ENCODE assay signal across 8 cellular contexts in the genomic region with DNA sequence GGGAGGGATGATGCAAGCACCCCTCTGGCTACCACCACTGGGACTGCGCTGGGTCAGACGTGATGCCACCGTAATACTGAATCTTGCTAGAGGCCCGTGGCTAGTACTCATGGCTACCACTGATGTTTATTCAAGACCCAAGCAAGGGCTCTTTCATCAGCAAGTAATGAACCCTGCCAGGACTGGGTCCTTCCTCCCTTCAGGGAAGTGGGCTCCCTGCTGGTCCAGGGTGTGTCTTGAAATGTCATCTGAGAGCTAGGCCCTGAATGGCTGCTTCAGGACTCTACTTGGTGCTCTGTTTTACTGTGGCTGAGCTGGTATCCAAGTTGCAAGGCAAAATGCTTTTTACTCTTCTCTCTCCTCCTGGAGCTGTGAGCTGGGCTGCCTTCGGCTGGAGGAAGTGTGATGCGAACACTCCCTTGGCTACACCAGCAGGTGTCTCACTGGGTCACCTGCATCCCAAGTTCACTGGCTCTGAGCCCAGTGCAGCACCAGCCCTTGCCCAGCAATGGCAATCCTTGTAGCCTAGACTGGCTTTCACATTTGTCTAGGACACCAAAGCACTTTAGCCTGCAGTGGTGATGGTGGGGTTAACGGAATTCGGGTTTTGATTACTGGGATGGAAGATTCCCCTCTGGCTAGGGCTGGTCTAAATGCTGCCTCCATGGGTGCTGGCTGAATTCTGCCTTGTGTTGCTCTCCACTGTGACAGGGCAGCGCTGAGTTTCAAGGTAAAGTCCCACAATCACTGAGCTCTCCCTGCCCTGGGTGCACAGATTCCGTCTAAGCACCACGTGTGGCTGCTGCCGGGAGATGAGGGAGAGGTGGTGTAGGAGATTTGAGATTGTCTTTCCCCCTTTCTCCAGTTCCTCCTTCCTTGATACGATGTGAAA.
DNase-seq lines count a peak whose midpoint lies in the region; ATAC-seq and TF ChIP-seq lines count a peak whose summit lies in the region.

No MANE protein-coding gene starts in this region.

- intact Hi-C loops in activated T-helper 1 cell treated with anti-CD3 and anti-CD28 coated beads, Interleukin-12 subunit alpha, Interleukin-12 subunit beta, Interleukin-2, Interleukin-4 antibody, amounts not matched to agents 30 ng/mL and 10 ng/mL and 1 ng/mL, durations not matched to agents 14 hours and 24 hours and 36 hours (cut with micrococcal nuclease) = loop anchor here (2.0 kb wide), 1 partner anchor 49 kb away; no protein-coding TSS in a partner anchor

- H3K36me3 ChIP-seq in liver (ENCODE audit: control insufficient read depth in 4 of 4, insufficient read depth in 3 of 4, low read depth in 1 of 4, low read length in 3 of 4) = peaks cover 0 to 2% (median 0%) of the 10 kb centered on the region in 4 donors

- in situ Hi-C loops in G401 (cut with HindIII; ENCODE audit: low sequenced_read_pairs) = no loop called here

- POLR2A ChIA-PET in activated CD4-positive, alpha-beta memory T cell treated with anti-CD3 and anti-CD28 coated beads, Interleukin-2, amount 10 ng/mL, durations not matched to agents 7 days and 5 days (lab: Charles Lee) = no interaction called here

- H3K9me3 Mint-ChIP-seq in activated CD4-positive, alpha-beta memory T cell treated with anti-CD3 and anti-CD28 coated beads, Interleukin-2, amount 10 ng/mL, durations not matched to agents 7 days and 5 days = no peaks in the 10 kb centered on the region
- no peaks in the 10 kb centered on the region for H3K9me3 Mint-ChIP-seq in effector memory CD8-positive, alpha-beta T cell
- no peaks in the 10 kb centered on the region for H3K9me3 Mint-ChIP-seq in activated T-helper 1 cell treated with anti-CD3 and anti-CD28 coated beads, Interleukin-12 subunit alpha, Interleukin-12 subunit beta, Interleukin-2, Interleukin-4 antibody, amounts not matched to agents 30 ng/mL and 10 ng/mL and 1 ng/mL, durations not matched to agents 14 hours and 24 hours and 36 hours

- 53% methylated on average over 13 of the region's 13 CpGs for WGBS in liver

- no peak overlapping the region for H3K27ac Mint-ChIP-seq in activated CD4-positive, alpha-beta memory T cell treated with anti-CD3 and anti-CD28 coated beads, Interleukin-2, amount 10 ng/mL, durations not matched to agents 7 days and 5 days
- no peak overlapping the region for H3K27ac Mint-ChIP-seq in effector memory CD8-positive, alpha-beta T cell
- no peak overlapping the region for H3K27ac Mint-ChIP-seq in activated T-helper 1 cell treated with anti-CD3 and anti-CD28 coated beads, Interleukin-12 subunit alpha, Interleukin-12 subunit beta, Interleukin-2, Interleukin-4 antibody, amounts not matched to agents 30 ng/mL and 10 ng/mL and 1 ng/mL, durations not matched to agents 14 hours and 24 hours and 36 hours

- H3K36me3 Mint-ChIP-seq in activated CD4-positive, alpha-beta memory T cell treated with anti-CD3 and anti-CD28 coated beads, Interleukin-2, amount 10 ng/mL, durations not matched to agents 7 days and 5 days (ENCODE audit: low read depth) = no peaks in the 10 kb centered on the region
- H3K36me3 Mint-ChIP-seq in effector memory CD8-positive, alpha-beta T cell (ENCODE audit: insufficient read depth) = no peaks in the 10 kb centered on the region
- H3K36me3 Mint-ChIP-seq in activated T-helper 1 cell treated with anti-CD3 and anti-CD28 coated beads, Interleukin-12 subunit alpha, Interleukin-12 subunit beta, Interleukin-2, Interleukin-4 antibody, amounts not matched to agents 30 ng/mL and 10 ng/mL and 1 ng/mL, durations not matched to agents 14 hours and 24 hours and 36 hours (ENCODE audit: low read depth) = no peaks in the 10 kb centered on the region

- ATAC-seq in effector memory CD8-positive, alpha-beta T cell (replicated peaks) = no peak

- no peak overlapping the region for H3K4me3 Mint-ChIP-seq in activated CD4-positive, alpha-beta memory T cell treated with anti-CD3 and anti-CD28 coated beads, Interleukin-2, amount 10 ng/mL, durations not matched to agents 7 days and 5 days
- no peak overlapping the region for H3K4me3 Mint-ChIP-seq in effector memory CD8-positive, alpha-beta T cell
- H3K4me3 Mint-ChIP-seq in activated T-helper 1 cell treated with anti-CD3 and anti-CD28 coated beads, Interleukin-12 subunit alpha, Interleukin-12 subunit beta, Interleukin-2, Interleukin-4 antibody, amounts not matched to agents 30 ng/mL and 10 ng/mL and 1 ng/mL, durations not matched to agents 14 hours and 24 hours and 36 hours = no peak overlapping the region

- H3K4me1 ChIP-seq in liver (ENCODE audit: control insufficient read depth in 4 of 4, insufficient read depth in 4 of 4, low read length in 3 of 4) = no peaks in the 10 kb centered on the region

- no peaks in the 10 kb centered on the region for H3K27me3 ChIP-seq in liver (ENCODE audit: control insufficient read depth in 4 of 4, insufficient read depth in 4 of 4, low read length in 3 of 4)

- CTCF ChIA-PET in activated CD4-positive, alpha-beta memory T cell treated with anti-CD3 and anti-CD28 coated beads, Interleukin-2, amount 10 ng/mL, durations not matched to agents 7 days and 5 days (lab: Charles Lee) = interaction anchor here (1.2 to 1.7 kb wide), 2 partner anchors 49 kb away, joined by 3 to 6 read pairs; no protein-coding TSS in a partner anchor

- peak; percentile 40 for DNase-seq in G401 (ENCODE audit: low spot score)
- peak; percentile 13 for DNase-seq in NAMALWA (ENCODE audit: low spot score)
- DNase-seq in activated CD4-positive, alpha-beta memory T cell treated with anti-CD3 and anti-CD28 coated beads, Interleukin-2, amount 10 ng/mL, durations not matched to agents 7 days and 5 days = peak; percentile 34
- no peak for DNase-seq in effector memory CD8-positive, alpha-beta T cell
- no peak for DNase-seq in activated T-helper 1 cell treated with anti-CD3 and anti-CD28 coated beads, Interleukin-12 subunit alpha, Interleukin-12 subunit beta, Interleukin-2, Interleukin-4 antibody, amounts not matched to agents 30 ng/mL and 10 ng/mL and 1 ng/mL, durations not matched to agents 14 hours and 24 hours and 36 hours (ENCODE audit: low spot score)
- DNase-seq in MV-4-11 (lab: John Stamatoyannopoulos, UW) = no peak
- DNase-seq in middle frontal gyrus (ENCODE audit: extremely low spot score, low spot score) = no peak

- H3K9me3 ChIP-seq in liver (ENCODE audit: control insufficient read depth in 4 of 4, low read length in 3 of 4) = no peaks in the 10 kb centered on the region

- no peak overlapping the region for H3K27ac ChIP-seq in liver (ENCODE audit: low read depth in 1 of 2, low read length in 2 of 2)

- H3K4me3 ChIP-seq in liver (ENCODE audit: low read depth in 1 of 3, low read length in 3 of 3) = no peak overlapping the region

- H3K9ac ChIP-seq in liver (ENCODE audit: low read depth in 1 of 2, low read length in 2 of 2) = no peak overlapping the region

- peaks cover 18% of the 10 kb centered on the region for H3K27me3 Mint-ChIP-seq in activated CD4-positive, alpha-beta memory T cell treated with anti-CD3 and anti-CD28 coated beads, Interleukin-2, amount 10 ng/mL, durations not matched to agents 7 days and 5 days
- peaks cover 29 to 55% of the 10 kb centered on the region in 2 donors for H3K27me3 Mint-ChIP-seq in effector memory CD8-positive, alpha-beta T cell
- peaks cover 4% of the 10 kb centered on the region for H3K27me3 Mint-ChIP-seq in activated T-helper 1 cell treated with anti-CD3 and anti-CD28 coated beads, Interleukin-12 subunit alpha, Interleukin-12 subunit beta, Interleukin-2, Interleukin-4 antibody, amounts not matched to agents 30 ng/mL and 10 ng/mL and 1 ng/mL, durations not matched to agents 14 hours and 24 hours and 36 hours (ENCODE audit: insufficient read depth)

- peak; percentile 71 for TF ChIP-seq CTCF in liver (IDR thresholded peaks at IDR 0.05; ENCODE audit: low read depth, low read length, missing input control)

- H3K4me1 Mint-ChIP-seq in activated CD4-positive, alpha-beta memory T cell treated with anti-CD3 and anti-CD28 coated beads, Interleukin-2, amount 10 ng/mL, durations not matched to agents 7 days and 5 days = no peaks in the 10 kb centered on the region
- H3K4me1 Mint-ChIP-seq in effector memory CD8-positive, alpha-beta T cell (ENCODE audit: low read depth in 2 of 2) = no peaks in the 10 kb centered on the region
- no peaks in the 10 kb centered on the region for H3K4me1 Mint-ChIP-seq in activated T-helper 1 cell treated with anti-CD3 and anti-CD28 coated beads, Interleukin-12 subunit alpha, Interleukin-12 subunit beta, Interleukin-2, Interleukin-4 antibody, amounts not matched to agents 30 ng/mL and 10 ng/mL and 1 ng/mL, durations not matched to agents 14 hours and 24 hours and 36 hours (ENCODE audit: low read depth)

- peak; percentile 88 to 89 for TF ChIP-seq RAD21 in liver (IDR thresholded peaks at IDR 0.05)

TF ChIP-seq in liver, 16 proteins besides CTCF, POLR2A, EP300 and RAD21 (continues in another document):
- no peak for TF ChIP-seq RXRA (IDR thresholded peaks at IDR 0.05)
- TF ChIP-seq, protein P1, sequence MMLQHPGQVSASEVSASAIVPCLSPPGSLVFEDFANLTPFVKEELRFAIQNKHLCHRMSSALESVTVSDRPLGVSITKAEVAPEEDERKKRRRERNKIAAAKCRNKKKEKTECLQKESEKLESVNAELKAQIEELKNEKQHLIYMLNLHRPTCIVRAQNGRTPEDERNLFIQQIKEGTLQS (IDR thresholded peaks at IDR 0.05) = no peak
- no peak for TF ChIP-seq HNF4G (IDR thresholded peaks at IDR 0.05)
- TF ChIP-seq FOXA2 (IDR thresholded peaks at IDR 0.05) = no peak
- TF ChIP-seq TAF1 (conservative IDR thresholded peaks at IDR 0.05) = no peak
- no peak for TF ChIP-seq FOXA1 (IDR thresholded peaks at IDR 0.05)
- no peak for TF ChIP-seq NR2F2 (IDR thresholded peaks at IDR 0.05)

Comparison
In these comparisons a context has a peak if more than half of its experiments do, and no peak if none do; other contexts are left out.
1. DNase-seq: peak in G401 (single experiment), NAMALWA (single experiment) and activated CD4-positive, alpha-beta memory T cell treated with anti-CD3 and anti-CD28 coated beads, Interleukin-2, amount 10 ng/mL, durations not matched to agents 7 days and 5 days (single experiment); none in effector memory CD8-positive, alpha-beta T cell (0 of 3), activated T-helper 1 cell treated with anti-CD3 and anti-CD28 coated beads, Interleukin-12 subunit alpha, Interleukin-12 subunit beta, Interleukin-2, Interleukin-4 antibody, amounts not matched to agents 30 ng/mL and 10 ng/mL and 1 ng/mL, durations not matched to agents 14 hours and 24 hours and 36 hours (single experiment), MV-4-11 (single experiment) and middle frontal gyrus (single experiment).